In genomic region chr13:39364797-39365468, GRCh38 we compare ENCODE assay signal across 1 cellular context.
TF ChIP-seq lines count a peak whose summit lies in the region.

No MANE protein-coding gene starts in this region.

TF ChIP-seq in HEK293, 187 proteins besides CTCF, POLR2A, EP300 and RAD21 (continued from another document):
- 0 out of 2 replicates have a peak, but pooled peaks have one; percentile 11 for TF ChIP-seq PRDM10 (tag by site-specific recombination; IDR thresholded peaks at IDR 0.05)
- no peak for TF ChIP-seq ZNF155 (tag by site-specific recombination; IDR thresholded peaks at IDR 0.05)
- TF ChIP-seq ZBTB44 (tag by site-specific recombination; IDR thresholded peaks at IDR 0.05) = 0 out of 2 replicates have a peak, but pooled peaks have one; percentile 59
- TF ChIP-seq TCF7L2 (IDR thresholded peaks at IDR 0.05; ENCODE audit: borderline replicate concordance, low read depth, low read length) = peak; percentile 47; the same call in 1 of the 2 replicates
- no peak for TF ChIP-seq ZNF157 (tag by site-specific recombination; IDR thresholded peaks at IDR 0.05)
- no peak for TF ChIP-seq ZNF776 (tag by site-specific recombination; IDR thresholded peaks at IDR 0.05; ENCODE audit: borderline replicate concordance)
- TF ChIP-seq WT1 (tag by site-specific recombination; IDR thresholded peaks at IDR 0.05) = peak; percentile 36; the same call in 1 of the 2 replicates
TF ChIP-seq in HEK293: peak in this region for 9.
